ENCODE assay signal across 8 cellular contexts in genomic region chr13:39684531-39685137, GRCh38. TPM values are rescaled to one million over a fixed set of nuclear protein-coding genes. Genes with fewer than 3 reads are reported as not detected.
DNase-seq lines count a peak whose midpoint lies in the region; ATAC-seq and TF ChIP-seq lines count a peak whose summit lies in the region.
"Had no signal": no experiment of that assay in that cellular context is flagged by ENCODE, and none has a peak within 500 bp of the region (broad histone marks: within the 10 kb centered on the region; RNA-seq: fewer than 3 reads in every experiment).

No MANE protein-coding gene starts in this region.

- no peaks in the 10 kb centered on the region for H3K27me3 ChIP-seq in GM06990 (replicated peaks; ENCODE audit: control insufficient read depth, insufficient read depth, low read length)
- no peaks in the 10 kb centered on the region for H3K27me3 ChIP-seq in breast epithelium
- H3K27me3 ChIP-seq: SJSA1 had no signal

- no peak overlapping the region for H3K4me3 Mint-ChIP-seq in activated T-cell treated with anti-CD3 and anti-CD28 coated beads, Interleukin-2, amount 50 U/mL, for 24 hours

- H3K27me3 Mint-ChIP-seq in activated T-cell treated with anti-CD3 and anti-CD28 coated beads, Interleukin-2, amount 50 U/mL, for 24 hours = no peaks in the 10 kb centered on the region

- peaks cover 48% of the 10 kb centered on the region for H3K36me3 Mint-ChIP-seq in activated T-cell treated with anti-CD3 and anti-CD28 coated beads, Interleukin-2, amount 50 U/mL, for 24 hours (ENCODE audit: low read depth)

- H3K36me3 ChIP-seq in GM06990 (ENCODE audit: control insufficient read depth, insufficient read depth, low read length) = peaks cover 3% of the 10 kb centered on the region
- peaks cover 4% of the 10 kb centered on the region for H3K36me3 ChIP-seq in breast epithelium

- no peak overlapping the region for H3K27ac Mint-ChIP-seq in activated T-cell treated with anti-CD3 and anti-CD28 coated beads, Interleukin-2, amount 50 U/mL, for 24 hours

- no peak for ATAC-seq in GM18907 (IDR thresholded peaks at IDR 0.05; ENCODE audit: unreplicated experiment)

- TF ChIP-seq POLR2A in breast epithelium (IDR thresholded peaks at IDR 0.05) = no peak

- intact Hi-C loops in breast epithelium (cut with DNase I; ENCODE audit: low total_unique reads) = no loop called here

- DNase-seq in GM06990 (ENCODE audit: extremely low read depth, insufficient read length) (peak; percentile 27), NCI-H2107 (lab: John Stamatoyannopoulos, UW) (peak; percentile 3), breast epithelium (ENCODE audit: low spot score in 2 of 2) (no peak), midbrain (lab: John Stamatoyannopoulos, UW) (peak; percentile 5)
- no peak for DNase-seq in activated T-cell treated with anti-CD3 and anti-CD28 coated beads, Interleukin-2, amount 50 U/mL, for 24 hours
- DNase-seq in activated CD4-positive, alpha-beta T cell treated with anti-CD3 and anti-CD28 coated beads, Interleukin-2, amount 50 U/mL, for 48 hours = no peak

- H3K4me1 Mint-ChIP-seq in activated T-cell treated with anti-CD3 and anti-CD28 coated beads, Interleukin-2, amount 50 U/mL, for 24 hours (ENCODE audit: low read depth) = peaks cover 27% of the 10 kb centered on the region

- H3K4me3 ChIP-seq in GM06990 (replicated peaks; ENCODE audit: low read depth, low read length) (no peak overlapping the region), breast epithelium (no peak overlapping the region)
- H3K4me3 ChIP-seq: SJSA1 had no signal

- no peaks in the 10 kb centered on the region for H3K9me3 ChIP-seq in breast epithelium
- H3K9me3 ChIP-seq: SJSA1 had no signal

- H3K4me1 ChIP-seq in breast epithelium = no peaks in the 10 kb centered on the region

- TF ChIP-seq CTCF in GM06990 (IDR thresholded peaks at IDR 0.05; ENCODE audit: insufficient read depth, low read length, poor library complexity, severe bottlenecking) (no peak), breast epithelium (IDR thresholded peaks at IDR 0.05) (peak; percentile 29 to 35 (median 32))

- no peak overlapping the region for H3K27ac ChIP-seq in breast epithelium
- H3K27ac ChIP-seq: SJSA1 had no signal

- H3K9me3 Mint-ChIP-seq in activated T-cell treated with anti-CD3 and anti-CD28 coated beads, Interleukin-2, amount 50 U/mL, for 24 hours = no peaks in the 10 kb centered on the region

RNA-seq across cellular contexts. Expression of gene COG6, which starts 29.2 kb away (rescaled TPM):
- total RNA-seq in breast epithelium = 10 to 100 TPM; 20.5 to 32.2 (median 21.6) TPM

Comparison
In these comparisons a context has a peak if more than half of its experiments do, and no peak if none do; other contexts are left out.
1. DNase-seq: peak in GM06990 (single experiment), NCI-H2107 (single experiment) and midbrain (single experiment); none in breast epithelium (0 of 2), activated T-cell treated with anti-CD3 and anti-CD28 coated beads, Interleukin-2, amount 50 U/mL, for 24 hours (single experiment) and activated CD4-positive, alpha-beta T cell treated with anti-CD3 and anti-CD28 coated beads, Interleukin-2, amount 50 U/mL, for 48 hours (0 of 2).